ENCODE assay signal across 8 cellular contexts in the genomic region with DNA sequence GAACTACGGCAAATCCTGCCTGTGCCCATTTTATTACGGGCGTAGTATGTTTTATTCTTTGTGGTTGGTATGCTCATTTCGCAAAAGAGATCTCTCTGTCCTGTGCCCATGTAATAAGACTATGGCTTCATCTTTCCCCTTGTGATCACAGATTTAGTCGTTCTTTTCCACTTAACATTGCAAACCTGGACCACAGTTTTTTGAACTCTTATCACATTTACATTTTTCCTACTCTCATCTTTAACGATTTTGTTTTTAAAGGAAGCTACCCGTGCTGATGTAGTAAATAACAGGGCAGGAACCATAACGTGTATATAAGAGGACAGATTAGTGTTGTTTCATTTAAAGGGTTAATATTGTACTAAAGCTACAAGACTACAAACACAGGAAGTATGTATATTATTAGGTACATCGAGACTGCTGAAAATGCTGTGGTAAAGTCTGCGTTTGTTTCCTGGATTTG. TPM values are rescaled to one million over a fixed set of nuclear protein-coding genes. Genes with fewer than 3 reads are reported as not detected.
DNase-seq lines count a peak whose midpoint lies in the region; ATAC-seq and TF ChIP-seq lines count a peak whose summit lies in the region.

No MANE protein-coding gene starts in this region.

- peak overlapping the region; percentile 80 for H3K9ac ChIP-seq in IMR-90 (ENCODE audit: low read depth, low read length)

- CTCF ChIA-PET in IMR-90 (lab: Yijun Ruan, JAX), result interaction anchor here (0.6 to 2.0 kb wide), 2 partner anchors 34 to 148 kb away, joined by 4 to 8 read pairs; no protein-coding TSS in a partner anchor

- peak overlapping the region; percentile 77 for H3K23ac ChIP-seq in IMR-90 (ENCODE audit: low read depth, low read length)

- peak overlapping the region; percentile 95 for H2AFZ ChIP-seq in IMR-90 (replicated peaks; ENCODE audit: low read length, poor library complexity)

- POLR2A ChIA-PET in IMR-90 (lab: Charles Lee; ENCODE audit: unreplicated experiment), result no interaction called here

- H3K4me1 ChIP-seq in IMR-90 (ENCODE audit: control insufficient read depth, insufficient read depth, low read length) (no peaks in the 10 kb centered on the region), left lung (peaks cover 4 to 21% of the 10 kb centered on the region in 2 donors), tibial artery (peaks cover 0 to 24% (median 9%) of the 10 kb centered on the region in 4 donors)

- WGBS in IMR-90 (ENCODE audit: extremely low coverage in 2 of 2, insufficient read length in 1 of 2), 2 experiments, result no CpG with 5 or more reads among the region's 10 CpGs

- ATAC-seq in IMR-90 (ENCODE audit: low read depth) (peak; percentile 0; the same call in 1 of the 2 replicates), left lung (peak; percentile 1)

- H2AK9ac ChIP-seq in IMR-90 (replicated peaks; ENCODE audit: low read depth, low read length, poor library complexity), result peak overlapping the region; percentile 4

- 0 out of 2 replicates have a peak overlapping the region, but pooled peaks have one; percentile 8 for H2BK20ac ChIP-seq in IMR-90 (ENCODE audit: low read depth, low read length)

- H3K36me3 ChIP-seq in IMR-90 (ENCODE audit: control insufficient read depth, insufficient read depth, low read length) (no peaks in the 10 kb centered on the region), left lung (no peaks in the 10 kb centered on the region), tibial artery (no peaks in the 10 kb centered on the region)

- H2BK120ac ChIP-seq in IMR-90 (ENCODE audit: low read depth, low read length), result peak overlapping the region; percentile 70

- intact Hi-C loops in IMR-90 (cut with micrococcal nuclease), result no loop called here
- intact Hi-C loops in left lung (cut with DNase I), result no loop called here
- intact Hi-C loops in tibial artery (cut with DNase I; ENCODE audit: low total_unique reads), result no loop called here

- dilution Hi-C loops in IMR-90 (cut with HindIII; ENCODE audit: low sequenced_read_pairs, unreplicated experiment), result no loop called here

- H3K79me1 ChIP-seq in IMR-90 (ENCODE audit: low read depth in 1 of 2, low read length in 2 of 2), result peaks cover 8 to 14% of the 10 kb centered on the region in 2 experiments; a peak in 3 of 4 replicates

- peaks cover 2% of the 10 kb centered on the region for H3K27me3 ChIP-seq in IMR-90 (ENCODE audit: control insufficient read depth, insufficient read depth, low read length)
- no peaks in the 10 kb centered on the region for H3K27me3 ChIP-seq in left lung
- H3K27me3 ChIP-seq in tibial artery, result no peaks in the 10 kb centered on the region

- no peak for TF ChIP-seq RAD21 in IMR-90 (IDR thresholded peaks at IDR 0.05; ENCODE audit: low read length)

- no peaks in the 10 kb centered on the region; the same call in 1 of the 2 replicates for H3K9me1 ChIP-seq in IMR-90 (ENCODE audit: insufficient read depth, low read length)

- peak overlapping the region; percentile 59 for H3K56ac ChIP-seq in IMR-90 (ENCODE audit: extremely low read depth, insufficient read depth, low read length)

- peaks cover 13% of the 10 kb centered on the region for H4K20me1 ChIP-seq in IMR-90 (ENCODE audit: insufficient read depth, low read length)

- peak overlapping the region; percentile 73 for H4K5ac ChIP-seq in IMR-90 (ENCODE audit: low read depth, low read length)

- H3K4ac ChIP-seq in IMR-90 (ENCODE audit: low read depth, low read length), result peak overlapping the region; percentile 75

- H3K14ac ChIP-seq in IMR-90 (replicated peaks; ENCODE audit: low read depth, low read length), result peak overlapping the region; percentile 34

- H3K9me3 ChIP-seq in IMR-90 (ENCODE audit: control insufficient read depth, insufficient read depth, low read length) (no peaks in the 10 kb centered on the region), left lung (no peaks in the 10 kb centered on the region), tibial artery (no peaks in the 10 kb centered on the region)

- TF ChIP-seq POLR2A in IMR-90 (IDR thresholded peaks at IDR 0.05; ENCODE audit: low read depth, low read length), result no peak
- TF ChIP-seq POLR2A in erythroblast (IDR thresholded peaks at IDR 0.05; ENCODE audit: low read length), result no peak

- H3K4me3 ChIP-seq in IMR-90 (ENCODE audit: insufficient read depth, low read depth, low read length), result peak overlapping the region; percentile 80
- H3K4me3 ChIP-seq in astrocyte of the cerebellum (ENCODE audit: low read depth, low read length), result peak overlapping the region; percentile 89
- peak overlapping the region; percentile 70 to 71 for H3K4me3 ChIP-seq in left lung
- H3K4me3 ChIP-seq in tibial artery, result peak overlapping the region; percentile 81

- H2AK5ac ChIP-seq in IMR-90 (ENCODE audit: low read depth, low read length), result no peak overlapping the region

- in situ Hi-C loops in IMR-90 (cut with MboI; ENCODE audit: low sequenced_read_pairs) (no loop called here), astrocyte of the cerebellum (cut with HindIII; ENCODE audit: low sequenced_read_pairs) (no loop called here)

- DNase-seq in CMK (ENCODE audit: low read depth), result peak; percentile 52
- DNase-seq in IMR-90, result no peak
- no peak for DNase-seq in astrocyte of the cerebellum (ENCODE audit: low read depth)
- DNase-seq in left lung, result no peak
- DNase-seq in tibial artery, result no peak
- DNase-seq in NAMALWA (ENCODE audit: low spot score), result no peak
- no peak for DNase-seq in activated CD4-positive, alpha-beta T cell treated with anti-CD3 and anti-CD28 coated beads, Interleukin-2, amount 50 U/mL, for 4 hours
- DNase-seq in erythroblast (lab: John Stamatoyannopoulos, UW), result no peak

- BruUV-seq in IMR-90 (replicated peaks; lab: Mats Ljungman, UMichigan), result no TSS peak

- H4K8ac ChIP-seq in IMR-90 (ENCODE audit: low read depth in 2 of 2, low read length in 2 of 2), result peak overlapping the region; percentile 27 to 67

- peak overlapping the region; percentile 64; the same call in 1 of the 2 replicates for H4K91ac ChIP-seq in IMR-90 (ENCODE audit: insufficient read depth, low read depth, low read length)

- H2BK15ac ChIP-seq in IMR-90 (ENCODE audit: low read depth, low read length), result peak overlapping the region; percentile 47; the same call in 1 of the 3 replicates

- peak overlapping the region; percentile 87 for H3K4me2 ChIP-seq in IMR-90 (ENCODE audit: low read depth, low read length)

- H3K18ac ChIP-seq in IMR-90 (ENCODE audit: low read depth, low read length), result peak overlapping the region; percentile 38

- TF ChIP-seq CTCF in IMR-90 (conservative IDR thresholded peaks at IDR 0.05; ENCODE audit: low read depth, low read length) (no peak), astrocyte of the cerebellum (IDR thresholded peaks at IDR 0.05; ENCODE audit: low read depth, low read length, missing control alignments) (no peak), left lung (IDR thresholded peaks at IDR 0.05) (no peak), tibial artery (IDR thresholded peaks at IDR 0.05) (no peak)

- H2BK5ac ChIP-seq in IMR-90 (ENCODE audit: low read depth, low read length, poor library complexity, severe bottlenecking), result peak overlapping the region; percentile 71

- H3K27ac ChIP-seq in IMR-90 (ENCODE audit: insufficient read depth, low read length) (peak overlapping the region; percentile 76), left lung (peak overlapping the region; percentile 95 to 96), tibial artery (peak overlapping the region; percentile 80 to 85)

TF ChIP-seq in IMR-90, 13 proteins besides CTCF, POLR2A, EP300 and RAD21:
- TF ChIP-seq, protein P1, sequence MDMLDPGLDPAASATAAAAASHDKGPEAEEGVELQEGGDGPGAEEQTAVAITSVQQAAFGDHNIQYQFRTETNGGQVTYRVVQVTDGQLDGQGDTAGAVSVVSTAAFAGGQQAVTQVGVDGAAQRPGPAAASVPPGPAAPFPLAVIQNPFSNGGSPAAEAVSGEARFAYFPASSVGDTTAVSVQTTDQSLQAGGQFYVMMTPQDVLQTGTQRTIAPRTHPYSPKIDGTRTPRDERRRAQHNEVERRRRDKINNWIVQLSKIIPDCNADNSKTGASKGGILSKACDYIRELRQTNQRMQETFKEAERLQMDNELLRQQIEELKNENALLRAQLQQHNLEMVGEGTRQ (IDR thresholded peaks at IDR 0.05; ENCODE audit: low read depth, low read length), result no peak
TF ChIP-seq in IMR-90: peak in this region for 0.

RNA-seq across cellular contexts. Expression of a gene that starts 3.1 kb away (rescaled TPM):
- total RNA-seq in IMR-90 (2012; rRNA removed) (43.2 and 53.9 TPM in 2 replicates), left lung (100 to 1,000 TPM in 1 of 2 donors, 10 to 100 TPM in 1; 72.9 to 105 TPM)
- polyA plus RNA-seq in IMR-90 (2012; rRNA removed), result 17.9 and 20.1 TPM in 2 replicates
- polyA plus RNA-seq in IMR-90 (2012; cell fraction: cytosol; rRNA removed), result 4.6 and 7.8 TPM in 2 replicates
- 5.3 and 37.3 TPM in 2 replicates for polyA plus RNA-seq in IMR-90 (2012; cell fraction: nucleus; rRNA removed; ENCODE audit: low replicate concordance)
